In the genomic region with DNA sequence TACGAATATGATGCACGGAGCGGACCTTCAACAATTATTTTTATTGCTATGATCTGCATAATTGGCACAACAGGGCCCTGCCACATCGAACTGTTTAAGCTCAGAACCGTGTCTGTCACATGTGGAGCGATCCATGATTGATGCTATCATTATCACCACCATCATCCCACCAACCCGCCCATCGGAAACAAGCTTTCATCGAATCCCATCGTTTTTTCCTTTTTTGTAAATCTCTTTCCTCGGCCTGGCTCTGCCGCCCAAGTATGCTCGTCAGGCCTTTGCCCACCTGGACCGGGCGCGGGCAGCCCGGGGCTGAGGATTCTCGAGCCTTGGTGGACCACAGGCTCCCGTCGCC, we compare ENCODE assay signal across 7 cellular contexts. TPM values are rescaled to one million over a fixed set of nuclear protein-coding genes. Genes with fewer than 3 reads are reported as not detected.
DNase-seq lines count a peak whose midpoint lies in the region; ATAC-seq and TF ChIP-seq lines count a peak whose summit lies in the region.

No MANE protein-coding gene starts in this region.

- peak overlapping the region; percentile 30 to 73 (median 65) for H3K9ac ChIP-seq in skeletal muscle tissue (ENCODE audit: low read depth in 1 of 3, low read length in 3 of 3)

- H3K4me1 ChIP-seq in skeletal muscle tissue (ENCODE audit: control insufficient read depth in 3 of 3, insufficient read depth in 3 of 3, low read length in 3 of 3), result peaks cover 14 to 31% (median 27%) of the 10 kb centered on the region in 3 donors

- TF ChIP-seq CTCF in NB4 (IDR thresholded peaks at IDR 0.05; ENCODE audit: low read depth, low read length), result no peak
- no peak for TF ChIP-seq CTCF in epithelial cell of proximal tubule (conservative IDR thresholded peaks at IDR 0.05; ENCODE audit: low read depth, low read length)

- DNase-seq in NB4 (ENCODE audit: low read depth) (no peak), epithelial cell of proximal tubule (ENCODE audit: low read depth) (no peak), DMS114 treated with DMSO at 0.1 percent for 48 hours (lab: John Stamatoyannopoulos, UW; ENCODE audit: unreplicated experiment) (no peak)

- no peaks in the 10 kb centered on the region for H3K27me3 ChIP-seq in skeletal muscle tissue (ENCODE audit: control insufficient read depth in 3 of 3, insufficient read depth in 3 of 3, low read length in 3 of 3)

- no peak overlapping the region for H3K27ac ChIP-seq in skeletal muscle tissue (ENCODE audit: low read depth, low read length)

- peaks cover 15 to 21% (median 19%) of the 10 kb centered on the region in 3 donors for H3K36me3 ChIP-seq in skeletal muscle tissue (ENCODE audit: control insufficient read depth in 3 of 3, insufficient read depth in 3 of 3, low read length in 3 of 3)

- ATAC-seq in GM19467 (IDR thresholded peaks at IDR 0.05; ENCODE audit: unreplicated experiment) (peak; percentile 6), HG03571 (IDR thresholded peaks at IDR 0.05; ENCODE audit: unreplicated experiment) (no peak), HG02610 (IDR thresholded peaks at IDR 0.05; ENCODE audit: unreplicated experiment) (no peak)

- H3K4me3 ChIP-seq in NB4 (ENCODE audit: low read depth, low read length) (peak overlapping the region; percentile 43), epithelial cell of proximal tubule (ENCODE audit: low read depth, low read length) (peak overlapping the region; percentile 54), skeletal muscle tissue (ENCODE audit: low read length in 3 of 3) (peak overlapping the region; percentile 58 to 82 (median 78))

- no peak for TF ChIP-seq POLR2A in NB4 (IDR thresholded peaks at IDR 0.05; ENCODE audit: extremely low read depth, insufficient read length)

- H3K9me3 ChIP-seq in skeletal muscle tissue (ENCODE audit: control insufficient read depth in 3 of 3, low read length in 3 of 3), result no peaks in the 10 kb centered on the region

RNA-seq across cellular contexts. Expression of gene DCAF15, which starts 0.5 kb away (rescaled TPM):
- total RNA-seq in epithelial cell of proximal tubule, result 49.5 and 52.5 TPM in 2 replicates
- total RNA-seq in skeletal muscle tissue, result 6.3 TPM

RNA-seq across cellular contexts. Expression of gene PODNL1, which starts 13.6 kb away (rescaled TPM):
- 0.46 TPM in 1 of 2 replicates, not detected in the other for total RNA-seq in epithelial cell of proximal tubule
- total RNA-seq in skeletal muscle tissue, result not detected

RNA-seq across cellular contexts. Expression of gene CC2D1A, which starts 45.8 kb away (rescaled TPM):
- total RNA-seq in epithelial cell of proximal tubule, result 27.2 and 30.6 TPM in 2 replicates
- total RNA-seq in skeletal muscle tissue, result 2.1 TPM

RNA-seq across cellular contexts. Expression of gene BRME1, which starts 45.9 kb away (rescaled TPM):
- 0.58 and 1.4 TPM in 2 replicates for total RNA-seq in epithelial cell of proximal tubule
- total RNA-seq in skeletal muscle tissue, result 1.6 TPM

RNA-seq across cellular contexts. Expression of gene RFX1, which starts 54.3 kb away (rescaled TPM):
- 4.2 and 4.5 TPM in 2 replicates for total RNA-seq in epithelial cell of proximal tubule
- 4.7 TPM for total RNA-seq in skeletal muscle tissue
